In the genomic region with DNA sequence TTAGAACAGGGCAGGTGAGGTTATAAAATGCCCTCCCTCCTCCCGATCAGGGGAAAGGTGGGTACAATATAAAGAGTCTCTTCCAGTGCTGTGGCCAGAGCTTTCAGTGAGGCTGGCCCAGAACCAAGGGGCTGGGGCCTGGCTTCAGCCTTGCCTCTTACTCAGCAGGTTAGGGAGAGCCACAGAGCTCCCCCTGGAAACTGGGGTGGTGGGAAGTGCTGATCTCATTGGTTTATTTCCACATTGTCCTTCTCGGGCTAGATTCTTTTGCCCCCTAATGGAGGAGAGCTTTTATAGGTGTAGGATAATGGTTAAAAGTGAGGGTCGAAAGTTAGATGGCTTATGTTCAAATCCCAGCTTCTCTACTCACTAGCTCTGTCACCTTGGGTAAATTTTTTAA, we compare ENCODE assay signal across 24 cellular contexts.
"Had no signal": no experiment of that assay in that cellular context is flagged by ENCODE, and none has a peak within 500 bp of the region (broad histone marks: within the 10 kb centered on the region; RNA-seq: fewer than 3 reads in every experiment).

No MANE protein-coding gene starts in this region.

- H3K4me3 ChIP-seq: heart left ventricle, ovary, skin epidermis, thoracic aorta, uterus had no signal

- H3K9me3 ChIP-seq: heart left ventricle, ovary, thoracic aorta, uterus had no signal

- H3K27me3 ChIP-seq: ovary, uterus had no signal

- H3K4me1 ChIP-seq: heart left ventricle, uterus had no signal

- H3K27ac ChIP-seq: heart left ventricle, ovary, skin epidermis, thoracic aorta, uterus had no signal

- DNase-seq: activated B cell treated with CpG ODN at 0.5 μM for 24 hours; activated CD4-positive, alpha-beta T cell treated with anti-CD3 and anti-CD28 coated beads, Interleukin-2, amount 50 U/mL, for 1 hour; activated CD8-positive, alpha-beta T cell treated with anti-CD3 and anti-CD28 coated beads for 36 hours; activated gamma-delta T cell treated with Interleukin-2 at 50 U/mL for 16 hours; activated naive CD8-positive, alpha-beta T cell treated with anti-CD3 and anti-CD28 coated beads, Interleukin-2, amount 50 U/mL, for 24 hours; activated T-cell treated with anti-CD3 and anti-CD28 coated beads, Interleukin-2, amount 50 U/mL, for 4 hours; caudate nucleus; cortex of kidney; effector memory CD8-positive, alpha-beta T cell; foreskin fibroblast; heart left ventricle; left cardiac atrium; left ventricle myocardium superior; ovary; stimulated activated CD4-positive, alpha-beta T cell treated with anti-CD3 and anti-CD28 coated beads, Interleukin-12 subunit alpha, Interleukin-12 subunit beta, amount 100 ng/mL, for 4 hours; stimulated activated CD4-positive, alpha-beta T cell treated with anti-CD3 and anti-CD28 coated beads, Interleukin-4, amount 100 ng/mL, for 24 hours; trophoblast cell; uterus had no signal

- H3K36me3 ChIP-seq: heart left ventricle, ovary, thoracic aorta, uterus had no signal

- FAIRE-seq: endothelial cell of umbilical vein had no signal

- ATAC-seq: activated CD8-positive, alpha-beta T cell treated with anti-CD3 and anti-CD28 coated beads for 36 hours; activated naive CD8-positive, alpha-beta T cell treated with anti-CD3 and anti-CD28 coated beads, Interleukin-2, amount 50 U/mL, for 24 hours; activated T-cell treated with anti-CD3 and anti-CD28 coated beads, Interleukin-2, amount 50 U/mL, for 4 hours; activated T-helper 17 cell treated with anti-CD3 and anti-CD28 coated beads, Interleukin-2, amount 50 U/mL, for 72 hours; effector memory CD8-positive, alpha-beta T cell; heart left ventricle; left cardiac atrium; left ventricle myocardium superior; sciatic nerve; stimulated activated effector memory CD8-positive, alpha-beta T cell treated with anti-CD3 and anti-CD28 coated beads, Interleukin-12 subunit alpha, Interleukin-12 subunit beta, amount 100 ng/mL, for 72 hours had no signal
